Comparison of ENCODE assay signal across 9 cellular contexts in genomic region chr1:221793439-221794078, GRCh38. TPM values are rescaled to one million over a fixed set of nuclear protein-coding genes. Genes with fewer than 3 reads are reported as not detected.
DNase-seq lines count a peak whose midpoint lies in the region; ATAC-seq and TF ChIP-seq lines count a peak whose summit lies in the region.
"Had no signal": no experiment of that assay in that cellular context is flagged by ENCODE, and none has a peak within 500 bp of the region (broad histone marks: within the 10 kb centered on the region; RNA-seq: fewer than 3 reads in every experiment).

No MANE protein-coding gene starts in this region.

- H3K4me1 ChIP-seq in CD4-positive, CD25-positive, alpha-beta regulatory T cell (ENCODE audit: control insufficient read depth, insufficient read depth, low read length, poor library complexity, severe bottlenecking) = no peaks in the 10 kb centered on the region

- H3K27ac Mint-ChIP-seq in CD4-positive, CD25-positive, alpha-beta regulatory T cell = peak overlapping the region in 1 of 3 donors; percentile 69
- H3K27ac Mint-ChIP-seq in activated B cell treated with CpG ODN at 0.5 μM for 24 hours = peak overlapping the region; percentile 97
- H3K27ac Mint-ChIP-seq in type B pancreatic cell = no peak overlapping the region

- peak; percentile 38 to 51 for ATAC-seq in CD4-positive, CD25-positive, alpha-beta regulatory T cell (ENCODE audit: low read depth in 2 of 2)
- ATAC-seq in HG02981 (IDR thresholded peaks at IDR 0.05; ENCODE audit: unreplicated experiment) (peak; percentile 82), activated B cell treated with CpG ODN at 0.5 μM for 24 hours (ENCODE audit: low read depth) (peak; percentile 78)

- H3K27me3 ChIP-seq in CD4-positive, CD25-positive, alpha-beta regulatory T cell (ENCODE audit: control insufficient read depth, insufficient read depth, low read length) = no peaks in the 10 kb centered on the region

- H3K9me3 Mint-ChIP-seq in CD4-positive, CD25-positive, alpha-beta regulatory T cell = peaks cover 0 to 4% (median 0%) of the 10 kb centered on the region in 7 donors
- H3K9me3 Mint-ChIP-seq in activated B cell treated with CpG ODN at 0.5 μM for 24 hours (no peaks in the 10 kb centered on the region), type B pancreatic cell (peaks cover 7% of the 10 kb centered on the region)

- no peak for DNase-seq in CD4-positive, CD25-positive, alpha-beta regulatory T cell
- DNase-seq in activated B cell treated with CpG ODN at 0.5 μM for 24 hours (no peak), caudate nucleus (lab: John Stamatoyannopoulos, UW) (no peak), NCI-H2081 (lab: John Stamatoyannopoulos, UW) (no peak), EL (no peak), type B pancreatic cell (ENCODE audit: extremely low spot score, unreplicated experiment) (no peak)
- DNase-seq: NCI-H1930 had no signal

- peak overlapping the region in 1 of 4 donors; percentile 14 for H3K4me3 Mint-ChIP-seq in CD4-positive, CD25-positive, alpha-beta regulatory T cell
- H3K4me3 Mint-ChIP-seq in activated B cell treated with CpG ODN at 0.5 μM for 24 hours (peak overlapping the region; percentile 83), type B pancreatic cell (no peak overlapping the region)

- peak; percentile 22 for TF ChIP-seq POLR2A in GM18951 (IDR thresholded peaks at IDR 0.05; ENCODE audit: extremely low read depth, insufficient read depth, insufficient read length)

- no peak overlapping the region for H3K4me3 ChIP-seq in CD4-positive, CD25-positive, alpha-beta regulatory T cell (ENCODE audit: low read depth, low read length)

- in situ Hi-C loops in GM18951 (cut with MboI; ENCODE audit: low sequenced_read_pairs, unreplicated experiment) = no loop called here

- intact Hi-C loops in activated B cell treated with CpG ODN at 0.5 μM for 24 hours (cut with micrococcal nuclease) = loop anchor here (1.0 to 5.0 kb wide), 14 partner anchors 9 to 916 kb away; partner anchors contain the start of genes DUSP10 and HLX

- CTCF ChIA-PET in activated B cell treated with CpG ODN at 0.5 μM for 24 hours (lab: Charles Lee) = interaction anchor here (0.6 to 1.5 kb wide), 4 partner anchors 15 to 52 kb away, joined by 3 to 5 read pairs (median 4); partner anchors contain the start of gene DUSP10

- no peak overlapping the region for H3K27ac ChIP-seq in CD4-positive, CD25-positive, alpha-beta regulatory T cell (ENCODE audit: insufficient read depth, low read length, poor library complexity, severe bottlenecking)
- no peak overlapping the region for H3K27ac ChIP-seq in caudate nucleus (ENCODE audit: low read depth, low read length)

- no peaks in the 10 kb centered on the region for H3K27me3 Mint-ChIP-seq in CD4-positive, CD25-positive, alpha-beta regulatory T cell
- no peaks in the 10 kb centered on the region for H3K27me3 Mint-ChIP-seq in activated B cell treated with CpG ODN at 0.5 μM for 24 hours
- no peaks in the 10 kb centered on the region for H3K27me3 Mint-ChIP-seq in type B pancreatic cell

- peaks cover 0 to 12% (median 4%) of the 10 kb centered on the region in 4 donors for H3K4me1 Mint-ChIP-seq in CD4-positive, CD25-positive, alpha-beta regulatory T cell
- H3K4me1 Mint-ChIP-seq in activated B cell treated with CpG ODN at 0.5 μM for 24 hours (peaks cover 55% of the 10 kb centered on the region), type B pancreatic cell (ENCODE audit: unreplicated experiment) (no peaks in the 10 kb centered on the region)

- no peak for TF ChIP-seq CTCF in activated B cell treated with CpG ODN at 0.5 μM for 24 hours (IDR thresholded peaks at IDR 0.05)
- TF ChIP-seq CTCF in type B pancreatic cell (conservative IDR thresholded peaks at IDR 0.05) = no peak

- POLR2A ChIA-PET in activated B cell treated with CpG ODN at 0.5 μM for 24 hours (lab: Charles Lee) = interaction anchor here (0.8 to 4.9 kb wide), 13 partner anchors 10 to 254 kb away, joined by 3 to 80 read pairs (median 11); partner anchors contain the start of gene DUSP10

- H3K9me3 ChIP-seq in CD4-positive, CD25-positive, alpha-beta regulatory T cell (ENCODE audit: control insufficient read depth in 2 of 2, low read length in 2 of 2) = no peaks in the 10 kb centered on the region

- no peaks in the 10 kb centered on the region for H3K36me3 Mint-ChIP-seq in CD4-positive, CD25-positive, alpha-beta regulatory T cell
- H3K36me3 Mint-ChIP-seq in activated B cell treated with CpG ODN at 0.5 μM for 24 hours (ENCODE audit: low read depth) (no peaks in the 10 kb centered on the region), type B pancreatic cell (no peaks in the 10 kb centered on the region)

- H3K36me3 ChIP-seq in CD4-positive, CD25-positive, alpha-beta regulatory T cell (ENCODE audit: control insufficient read depth, insufficient read depth, low read length) = no peaks in the 10 kb centered on the region

RNA-seq across cellular contexts. Expression of gene DUSP10, which starts 51.7 kb away (rescaled TPM):
- total RNA-seq in CD4-positive, CD25-positive, alpha-beta regulatory T cell = 251 TPM
- polyA plus RNA-seq in CD4-positive, CD25-positive, alpha-beta regulatory T cell = 10 to 100 TPM; 30.7 to 42.4 (median 36.1) TPM
- total RNA-seq in activated B cell treated with CpG ODN at 0.5 μM for 24 hours (36.6 and 39.5 TPM in 2 replicates), type B pancreatic cell (ENCODE audit: low replicate concordance) (19.6 and 29.4 TPM in 2 replicates)
